ENCODE assay signal across 12 cellular contexts in genomic region chr11:120217941-120218694, GRCh38. TPM values are rescaled to one million over a fixed set of nuclear protein-coding genes. Genes with fewer than 3 reads are reported as not detected.
DNase-seq lines count a peak whose midpoint lies in the region; ATAC-seq and TF ChIP-seq lines count a peak whose summit lies in the region.
"Had no signal": no experiment of that assay in that cellular context is flagged by ENCODE, and none has a peak within 500 bp of the region (broad histone marks: within the 10 kb centered on the region; RNA-seq: fewer than 3 reads in every experiment).

No MANE protein-coding gene starts in this region.

- intact Hi-C loops in colonic mucosa (cut with DNase I): no loop called here
- intact Hi-C loops in sciatic nerve (cut with DNase I): no loop called here

- TF ChIP-seq CTCF in HFFc6 (IDR thresholded peaks at IDR 0.05) (no peak), colonic mucosa (IDR thresholded peaks at IDR 0.05) (no peak), osteocyte (IDR thresholded peaks at IDR 0.05) (no peak)

- peak overlapping the region; percentile 7 to 27 for H3K9ac ChIP-seq in colonic mucosa (ENCODE audit: low read depth in 2 of 2, low read length in 2 of 2)

- no peaks in the 10 kb centered on the region for H3K36me3 ChIP-seq in colonic mucosa

- H3K27me3 Mint-ChIP-seq in HFFc6 (ENCODE audit: insufficient read depth): peaks cover 4% of the 10 kb centered on the region
- no peaks in the 10 kb centered on the region for H3K27me3 Mint-ChIP-seq in osteocyte (ENCODE audit: unreplicated experiment)

- peak overlapping the region; percentile 44 for H3K27ac ChIP-seq in colonic mucosa

- DNase-seq in HFFc6: no peak
- DNase-seq in colonic mucosa: no peak
- peak; percentile 16 for DNase-seq in left kidney (ENCODE audit: low read depth, low spot score)
- DNase-seq in sciatic nerve (ENCODE audit: low spot score): no peak
- no peak for DNase-seq in activated CD8-positive, alpha-beta memory T cell treated with anti-CD3 and anti-CD28 coated beads for 24 hours
- no peak for DNase-seq in effector CD8-positive, alpha-beta T cell (lab: John Stamatoyannopoulos, UW)
- no peak for DNase-seq in activated CD4-positive, CD25-positive, alpha-beta regulatory T cell (lab: John Stamatoyannopoulos, UW)
- no peak for DNase-seq in osteocyte (ENCODE audit: extremely low spot score, unreplicated experiment)
- DNase-seq: activated naive CD4-positive, alpha-beta T cell had no signal

- H3K4me3 Mint-ChIP-seq in HFFc6 (no peak overlapping the region), osteocyte (ENCODE audit: unreplicated experiment) (no peak overlapping the region)
- H3K4me3 Mint-ChIP-seq: memory B cell had no signal

- no peaks in the 10 kb centered on the region for H3K27me3 ChIP-seq in colonic mucosa

- H3K4me3 ChIP-seq in colonic mucosa: no peak overlapping the region
- H3K4me3 ChIP-seq: skin epidermis had no signal

- peak; percentile 53 for ATAC-seq in sciatic nerve

- no peaks in the 10 kb centered on the region for H3K9me3 ChIP-seq in colonic mucosa

- H3K27ac Mint-ChIP-seq in HFFc6 (peak overlapping the region; percentile 9; the same call in 1 of the 2 replicates), osteocyte (ENCODE audit: unreplicated experiment) (no peak overlapping the region)
- H3K27ac Mint-ChIP-seq: memory B cell had no signal

- H3K36me3 Mint-ChIP-seq in HFFc6 (ENCODE audit: low read depth) (peaks cover 7% of the 10 kb centered on the region; the same call in 1 of the 2 replicates), osteocyte (ENCODE audit: unreplicated experiment) (no peaks in the 10 kb centered on the region)
- H3K36me3 Mint-ChIP-seq: memory B cell had no signal

- peaks cover 42% of the 10 kb centered on the region for H3K4me1 Mint-ChIP-seq in HFFc6 (ENCODE audit: low read depth)
- peaks cover 20% of the 10 kb centered on the region for H3K4me1 Mint-ChIP-seq in osteocyte (ENCODE audit: unreplicated experiment)
- H3K4me1 Mint-ChIP-seq: memory B cell had no signal

- peaks cover 5% of the 10 kb centered on the region for H3K4me1 ChIP-seq in colonic mucosa

- H3K9me3 Mint-ChIP-seq in HFFc6: no peaks in the 10 kb centered on the region
- no peaks in the 10 kb centered on the region for H3K9me3 Mint-ChIP-seq in osteocyte (ENCODE audit: unreplicated experiment)
- H3K9me3 Mint-ChIP-seq: memory B cell had no signal

RNA-seq across cellular contexts. Expression of gene OAF, which starts 7.3 kb away (rescaled TPM):
- total RNA-seq in HFFc6 (2021; fragmentation: NEBNext Ultra II Directional; extraction: Animal tissue kit (Norgen Biotek cat#: 25700)): 100 to 1,000 TPM; 111 to 143 (median 123) TPM
- total RNA-seq in colonic mucosa: 100 to 1,000 TPM; 142 to 152 TPM
- total RNA-seq in sciatic nerve: 183 TPM
- total RNA-seq in osteocyte: 10.2 and 12.3 TPM in 2 replicates

RNA-seq across cellular contexts. Expression of gene POU2F3, which starts 21.8 kb away (rescaled TPM):
- total RNA-seq in HFFc6 (2021; fragmentation: NEBNext Ultra II Directional; extraction: Animal tissue kit (Norgen Biotek cat#: 25700)): not detected
- total RNA-seq in colonic mucosa: 1 to 10 TPM in 1 of 2 donors, under 1 TPM in 1; 0.77 to 1.5 TPM
- total RNA-seq in sciatic nerve: not detected
- total RNA-seq in osteocyte: not detected in 2 replicates
- total RNA-seq: Daoy had no signal
